In genomic region chr19:28864577-28865042, GRCh38 we compare ENCODE assay signal across 23 cellular contexts.
DNase-seq lines count a peak whose midpoint lies in the region; ATAC-seq, FAIRE-seq and TF ChIP-seq lines count a peak whose summit lies in the region.
"Had no signal": no experiment of that assay in that cellular context is flagged by ENCODE, and none has a peak within 500 bp of the region (broad histone marks: within the 10 kb centered on the region; RNA-seq: fewer than 3 reads in every experiment).

No MANE protein-coding gene starts in this region.

- H3K4me3 Mint-ChIP-seq in Calu3 (ENCODE audit: low read depth, unreplicated experiment), result no peak overlapping the region
- no peak overlapping the region for H3K4me3 Mint-ChIP-seq in activated naive CD4-positive, alpha-beta T cell treated with anti-CD3 and anti-CD28 coated beads for 36 hours
- H3K4me3 Mint-ChIP-seq: activated CD4-positive, alpha-beta T cell treated with anti-CD3 and anti-CD28 coated beads, Interleukin-2, amount 10 ng/mL, durations not matched to agents 24 days and 14 days; activated naive CD4-positive, alpha-beta T cell treated with anti-CD3 and anti-CD28 coated beads, Interleukin-2, amount 10 ng/mL, durations not matched to agents 7 days and 5 days had no signal

- H2AFZ ChIP-seq in HepG2 (ENCODE audit: low read length), result no peak overlapping the region

- no peaks in the 10 kb centered on the region for H3K36me3 ChIP-seq in heart right ventricle
- H3K36me3 ChIP-seq in small intestine (ENCODE audit: control insufficient read depth in 2 of 2, insufficient read depth in 2 of 2, low read length in 2 of 2), result no peaks in the 10 kb centered on the region
- H3K36me3 ChIP-seq in HepG2 (replicated peaks in 1 of 2; ENCODE audit: control insufficient read depth in 1 of 2, insufficient read depth in 2 of 2, low read length in 2 of 2), result no peaks in the 10 kb centered on the region
- H3K36me3 ChIP-seq: ascending aorta, gastrocnemius medialis, HAP-1, left lung, right lobe of liver had no signal

- no peaks in the 10 kb centered on the region for H4K20me1 ChIP-seq in HepG2 (ENCODE audit: insufficient read depth, low read length)

- H3K27me3 ChIP-seq in heart right ventricle (peaks cover 0 to 7% (median 1%) of the 10 kb centered on the region in 7 donors), small intestine (ENCODE audit: control insufficient read depth in 2 of 2, insufficient read depth in 2 of 2, low read length in 2 of 2) (no peaks in the 10 kb centered on the region), HepG2 (ENCODE audit: control insufficient read depth in 1 of 2, insufficient read depth in 2 of 2, low read length in 2 of 2) (no peaks in the 10 kb centered on the region)
- H3K27me3 ChIP-seq: ascending aorta, gastrocnemius medialis, right lobe of liver had no signal

- POLR2A ChIA-PET in HepG2 (lab: Yijun Ruan, JAX), result no interaction called here

- no peak overlapping the region for H3K4me3 ChIP-seq in heart right ventricle
- H3K4me3 ChIP-seq in small intestine (ENCODE audit: low read depth in 1 of 2, low read length in 2 of 2), result no peak overlapping the region
- no peak overlapping the region for H3K4me3 ChIP-seq in HepG2 (replicated peaks in 1 of 3; ENCODE audit: insufficient read depth in 1 of 3, low read depth in 2 of 3, low read length in 3 of 3)
- H3K4me3 ChIP-seq: ascending aorta, gastrocnemius medialis, HAP-1, left lung, right lobe of liver had no signal

- CTCF ChIA-PET in HepG2 (lab: Yijun Ruan, JAX; ENCODE audit: low intra/inter-chr PET ratio, low total read pairs), result no interaction called here
- CTCF ChIA-PET in Calu3 (lab: Charles Lee), result no interaction called here
- CTCF ChIA-PET in activated naive CD4-positive, alpha-beta T cell treated with anti-CD3 and anti-CD28 coated beads for 36 hours (lab: Charles Lee), result interaction anchor here (0.9 kb wide), 1 partner anchor 15 kb away, joined by 3 read pairs; no protein-coding TSS in a partner anchor

- intact Hi-C loops in heart right ventricle (cut with DNase I) (loop anchor here in 1 of 10 donors (10.0 kb wide), 1 partner anchor 70 kb away; no protein-coding TSS in a partner anchor), HepG2 (cut with micrococcal nuclease; ENCODE audit: unreplicated experiment) (no loop called here), Calu3 (cut with micrococcal nuclease; ENCODE audit: unreplicated experiment) (no loop called here)
- intact Hi-C loops in activated naive CD4-positive, alpha-beta T cell treated with anti-CD3 and anti-CD28 coated beads for 36 hours (cut with micrococcal nuclease), result no loop called here

- TF ChIP-seq EP300 in HepG2 (IDR thresholded peaks at IDR 0.05; ENCODE audit: low read depth in 2 of 2, low read length in 2 of 2) (no peak), HepG2 (CRISPR knock-in tag; IDR thresholded peaks at IDR 0.05; ENCODE audit: borderline replicate concordance) (no peak)

- ATAC-seq in heart right ventricle, result peak; percentile 79 to 93 (median 86)
- no peak for ATAC-seq in HepG2
- no peak for ATAC-seq in HG02852 (IDR thresholded peaks at IDR 0.05; ENCODE audit: unreplicated experiment)
- ATAC-seq: gastrocnemius medialis, left lung, right lobe of liver had no signal

- TF ChIP-seq CTCF in heart right ventricle (IDR thresholded peaks at IDR 0.05) (no peak), HepG2 (CRISPR knock-in tag; IDR thresholded peaks at IDR 0.05) (no peak), Calu3 (IDR thresholded peaks at IDR 0.05; ENCODE audit: unreplicated experiment) (no peak)

- BruUV-seq in HepG2 (replicated peaks; lab: Mats Ljungman, UMichigan) (no TSS peak), Calu3 (replicated peaks; lab: Mats Ljungman, UMichigan) (no TSS peak)

- no peak for TF ChIP-seq POLR2A in HepG2 (IDR thresholded peaks at IDR 0.05; ENCODE audit: insufficient read depth in 1 of 2, low read depth in 2 of 2, low read length in 2 of 2)

- WGBS in heart right ventricle, 2 donors, result 15 to 16% methylated on average over 9 of the region's 9 CpGs
- WGBS in small intestine, 3 donors, result 11 to 38% (median 29%) methylated on average over 9 of the region's 9 CpGs
- WGBS in HepG2 (ENCODE audit: low lambda C conversion rate), result 9% methylated on average over 9 of the region's 9 CpGs

- DNase-seq in LoVo (ENCODE audit: low spot score), result peak; percentile 51
- peak; percentile 20 for DNase-seq in NCI-H774 (lab: John Stamatoyannopoulos, UW)
- peak; percentile 61 to 78 for DNase-seq in heart right ventricle
- DNase-seq in small intestine, result peak; percentile 73
- DNase-seq in HepG2 (ENCODE audit: low spot score), result no peak
- no peak for DNase-seq in Calu3
- DNase-seq in activated naive CD4-positive, alpha-beta T cell treated with anti-CD3 and anti-CD28 coated beads for 36 hours, result no peak
- DNase-seq: activated CD4-positive, alpha-beta T cell treated with anti-CD3 and anti-CD28 coated beads, Interleukin-2, amount 10 ng/mL, durations not matched to agents 24 days and 14 days; activated naive CD4-positive, alpha-beta T cell treated with anti-CD3 and anti-CD28 coated beads, Interleukin-2, amount 10 ng/mL, durations not matched to agents 7 days and 5 days; AML-193; cortex of kidney; gastrocnemius medialis; left lung; NCI-H1417; NCI-H2171; occipital lobe; right lobe of liver; SW 1271 had no signal

- H3K9me3 ChIP-seq in heart right ventricle (no peaks in the 10 kb centered on the region), small intestine (ENCODE audit: control insufficient read depth, low read depth) (no peaks in the 10 kb centered on the region), HepG2 (ENCODE audit: low read length) (no peaks in the 10 kb centered on the region; the same call in 1 of the 2 replicates)
- H3K9me3 ChIP-seq: ascending aorta, gastrocnemius medialis, HAP-1, left lung, right lobe of liver had no signal

- H3K79me2 ChIP-seq in HepG2 (ENCODE audit: insufficient read depth, low read length), result no peaks in the 10 kb centered on the region

- H3K27me3 Mint-ChIP-seq in Calu3 (ENCODE audit: unreplicated experiment), result no peaks in the 10 kb centered on the region
- H3K27me3 Mint-ChIP-seq in activated naive CD4-positive, alpha-beta T cell treated with anti-CD3 and anti-CD28 coated beads for 36 hours (ENCODE audit: low read depth), result peaks cover 3% of the 10 kb centered on the region
- H3K27me3 Mint-ChIP-seq: activated CD4-positive, alpha-beta T cell treated with anti-CD3 and anti-CD28 coated beads, Interleukin-2, amount 10 ng/mL, durations not matched to agents 24 days and 14 days; activated naive CD4-positive, alpha-beta T cell treated with anti-CD3 and anti-CD28 coated beads, Interleukin-2, amount 10 ng/mL, durations not matched to agents 7 days and 5 days had no signal

- H3K4me1 ChIP-seq in heart right ventricle (peaks cover 0 to 19% (median 12%) of the 10 kb centered on the region in 9 donors), small intestine (ENCODE audit: control insufficient read depth in 2 of 2, insufficient read depth in 1 of 2, low read depth in 1 of 2, low read length in 1 of 2) (no peaks in the 10 kb centered on the region), HepG2 (ENCODE audit: insufficient read depth, low read length) (no peaks in the 10 kb centered on the region)
- H3K4me1 ChIP-seq: ascending aorta, gastrocnemius medialis, HAP-1, left lung, right lobe of liver had no signal

- TF ChIP-seq RAD21 in HepG2 (CRISPR knock-in tag; IDR thresholded peaks at IDR 0.05), result no peak

- H3K4me2 ChIP-seq in HepG2 (ENCODE audit: low read depth, low read length), result no peak overlapping the region

- peaks cover 16% of the 10 kb centered on the region for H3K4me1 Mint-ChIP-seq in Calu3 (ENCODE audit: low read depth, unreplicated experiment)
- no peaks in the 10 kb centered on the region for H3K4me1 Mint-ChIP-seq in activated naive CD4-positive, alpha-beta T cell treated with anti-CD3 and anti-CD28 coated beads for 36 hours (ENCODE audit: low read depth)
- H3K4me1 Mint-ChIP-seq: activated naive CD4-positive, alpha-beta T cell treated with anti-CD3 and anti-CD28 coated beads, Interleukin-2, amount 10 ng/mL, durations not matched to agents 7 days and 5 days had no signal

- H3K27ac ChIP-seq in heart right ventricle, result peak overlapping the region in 8 of 10 donors; percentile 26 to 73 (median 54)
- H3K27ac ChIP-seq in small intestine (ENCODE audit: low read depth in 1 of 2, low read length in 1 of 2), result no peak overlapping the region
- H3K27ac ChIP-seq in HepG2 (ENCODE audit: extremely low read length, insufficient read depth, low read length), result no peak overlapping the region
- H3K27ac ChIP-seq: ascending aorta, gastrocnemius medialis, HL-60, left lung, right lobe of liver had no signal

- peaks cover 10% of the 10 kb centered on the region for H3K9me3 Mint-ChIP-seq in Calu3 (ENCODE audit: low read depth, unreplicated experiment)
- H3K9me3 Mint-ChIP-seq in activated naive CD4-positive, alpha-beta T cell treated with anti-CD3 and anti-CD28 coated beads for 36 hours, result no peaks in the 10 kb centered on the region
- H3K9me3 Mint-ChIP-seq: activated CD4-positive, alpha-beta T cell treated with anti-CD3 and anti-CD28 coated beads, Interleukin-2, amount 10 ng/mL, durations not matched to agents 24 days and 14 days; activated naive CD4-positive, alpha-beta T cell treated with anti-CD3 and anti-CD28 coated beads, Interleukin-2, amount 10 ng/mL, durations not matched to agents 7 days and 5 days had no signal

- no peak for FAIRE-seq in small intestine (lab: Jason Lieb, UNC)
- no peak for FAIRE-seq in HepG2 (lab: Jason Lieb, UNC)
- FAIRE-seq: G401.6 had no signal

- H3K27ac Mint-ChIP-seq in Calu3 (ENCODE audit: unreplicated experiment), result no peak overlapping the region
- no peak overlapping the region for H3K27ac Mint-ChIP-seq in activated naive CD4-positive, alpha-beta T cell treated with anti-CD3 and anti-CD28 coated beads for 36 hours
- H3K27ac Mint-ChIP-seq: activated CD4-positive, alpha-beta T cell treated with anti-CD3 and anti-CD28 coated beads, Interleukin-2, amount 10 ng/mL, durations not matched to agents 24 days and 14 days; activated naive CD4-positive, alpha-beta T cell treated with anti-CD3 and anti-CD28 coated beads, Interleukin-2, amount 10 ng/mL, durations not matched to agents 7 days and 5 days had no signal

- no peaks in the 10 kb centered on the region for H3K36me3 Mint-ChIP-seq in Calu3 (ENCODE audit: insufficient read depth, unreplicated experiment)
- H3K36me3 Mint-ChIP-seq in activated naive CD4-positive, alpha-beta T cell treated with anti-CD3 and anti-CD28 coated beads for 36 hours (ENCODE audit: low read depth), result no peaks in the 10 kb centered on the region
- H3K36me3 Mint-ChIP-seq: activated naive CD4-positive, alpha-beta T cell treated with anti-CD3 and anti-CD28 coated beads, Interleukin-2, amount 10 ng/mL, durations not matched to agents 7 days and 5 days had no signal

- no peak overlapping the region for H3K9ac ChIP-seq in HepG2 (ENCODE audit: insufficient read depth, low read depth, low read length)

- in situ Hi-C loops in HepG2 (cut with HindIII; ENCODE audit: extremely low pct_ligation_motif_present, low pct_unique_long_range_greater_than_20kb), result no loop called here

TF ChIP-seq in HepG2, 621 proteins besides CTCF, POLR2A, EP300 and RAD21 (continues in another document):
- TF ChIP-seq MAFF (IDR thresholded peaks at IDR 0.05; ENCODE audit: low read depth, low read length) (no peak), ZNF207 (IDR thresholded peaks at IDR 0.05; ENCODE audit: borderline replicate concordance) (no peak)

Comparison
In these comparisons a context has a peak if more than half of its experiments do, and no peak if none do; other contexts are left out.
1. DNase-seq: peak in LoVo (single experiment), NCI-H774 (single experiment), heart right ventricle (2 of 2) and small intestine (single experiment); none in HepG2 (single experiment), Calu3 (single experiment) and activated naive CD4-positive, alpha-beta T cell treated with anti-CD3 and anti-CD28 coated beads for 36 hours (single experiment).
2. ATAC-seq: peak in heart right ventricle (8 of 8); none in HepG2 (single experiment) and HG02852 (single experiment).
3. H3K27ac ChIP-seq: peak in heart right ventricle (8 of 10); none in small intestine (0 of 2) and HepG2 (single experiment).